In the genomic region with DNA sequence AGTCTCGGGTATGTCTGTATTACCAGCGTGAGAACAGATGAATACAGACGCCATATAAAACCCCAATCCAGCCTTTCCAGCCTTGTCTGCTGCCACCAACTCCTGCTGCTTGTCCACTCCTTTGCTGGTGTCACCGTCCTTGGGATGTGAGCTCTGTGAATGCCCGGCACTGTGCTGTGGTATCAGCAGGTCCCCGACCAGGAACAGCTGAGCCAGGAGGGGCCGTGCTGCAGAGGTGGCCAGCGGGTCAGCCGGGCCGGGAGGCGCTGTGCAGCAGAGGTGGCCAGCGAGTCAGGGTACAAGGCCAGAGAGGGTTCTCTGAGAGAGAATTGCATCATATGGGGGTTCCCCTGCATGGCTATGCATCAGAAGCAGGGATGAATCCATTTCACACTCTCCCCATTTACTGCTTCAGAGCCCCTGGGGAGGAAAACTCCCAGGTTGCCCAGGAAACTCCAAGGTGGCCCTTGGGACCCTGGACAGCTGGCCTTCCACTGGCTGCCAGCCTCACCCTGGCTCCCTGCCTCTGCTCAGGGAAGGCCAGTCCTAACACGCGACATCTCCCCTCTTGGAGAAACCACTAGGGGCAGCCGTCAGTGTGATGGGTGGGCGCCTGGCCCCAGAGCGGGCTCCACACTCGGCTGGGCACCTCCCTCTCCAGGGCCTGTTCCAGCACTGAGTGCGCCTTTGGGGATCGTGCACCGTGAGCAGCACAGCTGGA, we compare ENCODE assay signal across 1 cellular context.
TF ChIP-seq lines count a peak whose summit lies in the region.

No MANE protein-coding gene starts in this region.

TF ChIP-seq in WTC11, 78 proteins besides CTCF, POLR2A, EP300 and RAD21 (continued from another document):
- TF ChIP-seq ZNF396 (CRISPR knock-in tag; IDR thresholded peaks at IDR 0.05; ENCODE audit: borderline replicate concordance), result no peak
